9 cellular contexts compared by ENCODE assay signal in the genomic region with DNA sequence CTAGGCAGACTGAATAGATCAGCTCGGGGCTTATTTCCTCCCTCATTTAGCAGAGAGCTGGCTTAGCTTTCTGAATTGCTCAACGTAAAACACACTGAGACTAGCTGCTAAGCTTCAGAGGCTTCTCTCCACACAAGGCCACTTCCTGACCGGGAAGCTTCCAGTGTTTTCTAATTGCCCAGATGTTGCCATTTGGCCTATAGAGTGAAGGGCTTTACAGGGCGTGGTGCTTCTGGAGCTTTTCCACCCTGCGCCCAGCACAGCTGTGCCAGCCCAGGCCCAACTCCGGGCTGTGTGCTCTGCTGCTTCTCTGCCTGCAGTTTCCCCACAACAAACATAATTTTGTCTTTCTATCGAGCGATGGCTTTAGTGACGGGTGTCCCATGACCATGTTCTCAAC. TPM values are rescaled to one million over a fixed set of nuclear protein-coding genes. Genes with fewer than 3 reads are reported as not detected.
A peak's percentile ranks its signal among the peaks of the same experiment; 100 is the strongest.
DNase-seq lines count a peak whose midpoint lies in the region; ATAC-seq, FAIRE-seq and TF ChIP-seq lines count a peak whose summit lies in the region.
"Had no signal": no experiment of that assay in that cellular context is flagged by ENCODE, and none has a peak within 500 bp of the region (broad histone marks: within the 10 kb centered on the region; RNA-seq: fewer than 3 reads in every experiment).

No MANE protein-coding gene starts in this region.

- no peaks in the 10 kb centered on the region for H3K9me3 ChIP-seq in H9 (ENCODE audit: control insufficient read depth, low read depth, low read length)
- no peaks in the 10 kb centered on the region for H3K9me3 ChIP-seq in skeletal muscle tissue (ENCODE audit: control insufficient read depth in 3 of 3, low read length in 3 of 3)
- H3K9me3 ChIP-seq in BE2C: no peaks in the 10 kb centered on the region

- H3K23me2 ChIP-seq in H9 (ENCODE audit: insufficient read length, low read depth, low read length, poor library complexity, severe bottlenecking): no peaks in the 10 kb centered on the region

- peaks cover 3% of the 10 kb centered on the region for H3K27me3 Mint-ChIP-seq in H9 (ENCODE audit: low read depth)
- peaks cover 2 to 9% (median 3%) of the 10 kb centered on the region in 3 donors for H3K27me3 Mint-ChIP-seq in immature natural killer cell (ENCODE audit: low read depth in 3 of 3)

- H4K8ac ChIP-seq in H9 (replicated peaks; ENCODE audit: insufficient read length, low read depth, low read length): no peak overlapping the region

- no peak for ATAC-seq in GM18909 (IDR thresholded peaks at IDR 0.05; ENCODE audit: poor library complexity, unreplicated experiment)
- ATAC-seq in GM21423 (IDR thresholded peaks at IDR 0.05; ENCODE audit: unreplicated experiment): no peak

- H3K4me3 ChIP-seq in skeletal muscle tissue (ENCODE audit: low read length in 3 of 3) (peak overlapping the region in 1 of 3 donors; percentile 78), BE2C (ENCODE audit: low read depth, low read length) (no peak overlapping the region)

- FAIRE-seq in GM12892 (lab: Jason Lieb, UNC): no peak

- H2BK20ac ChIP-seq in H9 (ENCODE audit: low read depth, low read length, poor library complexity, severe bottlenecking): no peak overlapping the region

- TF ChIP-seq POLR2A in GM12892 (IDR thresholded peaks at IDR 0.05; ENCODE audit: low read depth, low read length): no peak

- H3K4me1 ChIP-seq in H9 (ENCODE audit: insufficient read depth, low read length): peaks cover 9% of the 10 kb centered on the region; the same call in 1 of the 2 replicates
- H3K4me1 ChIP-seq in skeletal muscle tissue (ENCODE audit: control insufficient read depth in 3 of 3, insufficient read depth in 3 of 3, low read length in 3 of 3): peaks cover 13 to 19% (median 16%) of the 10 kb centered on the region in 3 donors
- no peaks in the 10 kb centered on the region for H3K4me1 ChIP-seq in BE2C

- no peaks in the 10 kb centered on the region for H4K20me1 ChIP-seq in H9 (ENCODE audit: control insufficient read depth, insufficient read depth, insufficient read length)

- no peak overlapping the region for H4K5ac ChIP-seq in H9 (ENCODE audit: insufficient read length, low read depth, low read length)

- no peak overlapping the region for H2BK120ac ChIP-seq in H9 (ENCODE audit: low read depth, low read length, poor library complexity, severe bottlenecking)

- H3K18ac ChIP-seq in H9 (ENCODE audit: insufficient read length, low read depth, low read length): no peak overlapping the region

- H3K4me2 ChIP-seq in H9 (ENCODE audit: insufficient read depth, insufficient read length, low read length): no peak overlapping the region

- H3K23ac ChIP-seq in H9 (ENCODE audit: insufficient read length, low read depth, low read length): no peak overlapping the region

- H2BK12ac ChIP-seq in H9 (ENCODE audit: insufficient read length, low read depth, low read length): peak overlapping the region; percentile 19

- H3K79me1 ChIP-seq in H9 (ENCODE audit: insufficient read depth, low read depth, low read length, poor library complexity, severe bottlenecking): no peaks in the 10 kb centered on the region

- H2BK5ac ChIP-seq in H9 (ENCODE audit: insufficient read length, low read length): no peak overlapping the region

- no peak overlapping the region for H4K91ac ChIP-seq in H9 (ENCODE audit: insufficient read length, low read depth, low read length)

- H3K4me1 Mint-ChIP-seq in H9 (peaks cover 42 to 52% of the 10 kb centered on the region in 2 experiments), immature natural killer cell (peaks cover 6 to 12% of the 10 kb centered on the region in 2 donors)

- no peaks in the 10 kb centered on the region for H3K79me2 ChIP-seq in H9 (ENCODE audit: insufficient read depth, low read length)

- no peak overlapping the region for H2BK15ac ChIP-seq in H9 (ENCODE audit: low read depth, low read length)

- no CpG with 5 or more reads among the region's 9 CpGs for WGBS in H9 (ENCODE audit: extremely low coverage, insufficient read length, low lambda C conversion rate)

- H3K36me3 Mint-ChIP-seq in H9 (ENCODE audit: insufficient read depth in 1 of 3, low read depth in 3 of 3): no peaks in the 10 kb centered on the region
- no peaks in the 10 kb centered on the region for H3K36me3 Mint-ChIP-seq in immature natural killer cell

- no peak overlapping the region for H3K9ac ChIP-seq in H9 (ENCODE audit: extremely low read depth, insufficient read length, low read length)
- peak overlapping the region; percentile 29 to 82 (median 59) for H3K9ac ChIP-seq in skeletal muscle tissue (ENCODE audit: low read depth in 1 of 3, low read length in 3 of 3)

- no peaks in the 10 kb centered on the region for H3K27me3 ChIP-seq in H9 (ENCODE audit: insufficient read depth, low read length)
- H3K27me3 ChIP-seq in skeletal muscle tissue (ENCODE audit: control insufficient read depth in 3 of 3, insufficient read depth in 3 of 3, low read length in 3 of 3): no peaks in the 10 kb centered on the region
- no peaks in the 10 kb centered on the region for H3K27me3 ChIP-seq in BE2C

- H3K9me3 Mint-ChIP-seq in H9 (peaks cover 0 to 4% of the 10 kb centered on the region in 2 experiments; a peak in 1 of 5 replicates), immature natural killer cell (no peaks in the 10 kb centered on the region)

- H3K4ac ChIP-seq in H9 (ENCODE audit: low read depth, low read length): no peak overlapping the region

- no peak overlapping the region for H2AFZ ChIP-seq in H9 (ENCODE audit: low read length)

- TF ChIP-seq CTCF in H9 (conservative IDR thresholded peaks at IDR 0.05): no peak
- TF ChIP-seq CTCF in BE2C (IDR thresholded peaks at IDR 0.05; ENCODE audit: low read depth, low read length): no peak

- peak overlapping the region; percentile 32 for H3K14ac ChIP-seq in H9 (ENCODE audit: insufficient read depth, low read length)

- no peak overlapping the region for H3T11ph ChIP-seq in H9 (ENCODE audit: low read length)

- no peak overlapping the region for H2AK5ac ChIP-seq in H9 (ENCODE audit: insufficient read length, low read length)

- H3K4me3 Mint-ChIP-seq in H9: peak overlapping the region; percentile 21 to 55; a peak in 1 of 5 replicates
- peak overlapping the region in 4 of 5 donors; percentile 36 to 77 (median 46) for H3K4me3 Mint-ChIP-seq in immature natural killer cell

- no peaks in the 10 kb centered on the region for H3K36me3 ChIP-seq in skeletal muscle tissue (ENCODE audit: control insufficient read depth in 3 of 3, insufficient read depth in 3 of 3, low read length in 3 of 3)
- H3K36me3 ChIP-seq in BE2C: no peaks in the 10 kb centered on the region

- H3K27ac ChIP-seq in H9 (ENCODE audit: insufficient read length, low read depth, low read length) (no peak overlapping the region), angular gyrus (ENCODE audit: low read depth, low read length) (peak overlapping the region; percentile 85), skeletal muscle tissue (ENCODE audit: low read depth, low read length) (peak overlapping the region; percentile 79)

- H3K56ac ChIP-seq in H9 (ENCODE audit: insufficient read length, low read depth, low read length): no peak overlapping the region

- DNase-seq in H9 (no peak), immature natural killer cell (no peak), GM12892 (ENCODE audit: insufficient read length) (no peak), BE2C (no peak)
- DNase-seq: NK-92 treated with Interleukin-12 subunit alpha and Interleukin-12 subunit beta, amount 100 ng/mL, for 24 hours had no signal

- H3K27ac Mint-ChIP-seq in H9 (peak overlapping the region; percentile 19 to 51 (median 30); a peak in 4 of 7 replicates), immature natural killer cell (peak overlapping the region in 1 of 6 donors; percentile 35)

RNA-seq across cellular contexts. Expression of a gene that starts 16.7 kb away (rescaled TPM):
- total RNA-seq in H9 (2021): 0.11 TPM in 1 of 2 replicates, not detected in the other
- not detected for polyA plus RNA-seq in immature natural killer cell
- not detected for total RNA-seq in skeletal muscle tissue
- polyA plus RNA-seq in GM12892 (2012; ENCODE audit: missing spikeins): not detected
- polyA plus RNA-seq in BE2C (2012; ENCODE audit: insufficient read depth, insufficient read length, low read depth): not detected
